1 cellular context compared by ENCODE assay signal in the genomic region with DNA sequence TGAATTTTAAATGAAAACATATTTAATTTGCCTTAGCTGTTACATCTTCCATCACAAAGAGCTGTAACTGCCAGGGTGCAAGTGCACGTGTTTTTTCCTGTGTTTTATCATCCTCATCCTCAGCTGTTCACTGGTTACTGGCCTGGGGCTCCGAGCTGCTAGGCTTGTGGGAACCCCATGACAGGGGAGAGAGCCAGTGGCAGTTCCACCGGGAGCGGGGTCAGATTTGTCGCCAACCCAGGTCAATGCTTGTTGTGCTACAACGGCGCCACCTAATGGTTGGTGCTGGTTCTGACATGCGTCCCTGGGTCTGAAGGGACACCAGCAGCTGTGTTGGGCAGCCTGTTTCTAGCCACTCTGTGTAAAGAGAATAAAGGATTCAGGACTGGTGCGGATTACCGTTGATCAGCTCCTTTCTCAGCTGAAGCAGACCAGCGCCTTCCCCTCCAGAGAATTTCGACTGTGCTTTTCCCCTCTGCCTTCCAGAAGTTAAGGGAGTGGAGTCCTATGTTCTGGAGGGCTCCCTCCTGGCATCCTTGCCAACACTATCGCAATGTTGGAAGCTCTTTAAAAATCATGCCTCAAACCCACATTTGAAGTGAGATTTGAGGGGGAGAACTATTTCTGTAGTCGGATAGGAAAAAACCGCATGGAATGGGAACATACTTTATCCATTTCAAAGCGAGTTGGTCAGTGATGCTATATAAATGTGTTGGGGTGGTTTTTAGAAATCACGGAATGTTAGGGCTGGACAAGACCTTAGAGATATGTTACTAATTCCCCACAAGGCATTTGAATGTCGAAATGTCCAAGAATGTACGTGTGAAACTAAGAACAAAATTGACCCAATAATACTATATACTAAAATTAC.
TF ChIP-seq lines count a peak whose summit lies in the region.

No MANE protein-coding gene starts in this region.

TF ChIP-seq in IMR-90, 13 proteins besides CTCF, POLR2A, EP300 and RAD21:
- TF ChIP-seq RCOR1 (IDR thresholded peaks at IDR 0.05; ENCODE audit: insufficient replicate concordance, low read length) (no peak), SMC3 (IDR thresholded peaks at IDR 0.05; ENCODE audit: low read depth, low read length) (peak; percentile 94)
